In the genomic region with DNA sequence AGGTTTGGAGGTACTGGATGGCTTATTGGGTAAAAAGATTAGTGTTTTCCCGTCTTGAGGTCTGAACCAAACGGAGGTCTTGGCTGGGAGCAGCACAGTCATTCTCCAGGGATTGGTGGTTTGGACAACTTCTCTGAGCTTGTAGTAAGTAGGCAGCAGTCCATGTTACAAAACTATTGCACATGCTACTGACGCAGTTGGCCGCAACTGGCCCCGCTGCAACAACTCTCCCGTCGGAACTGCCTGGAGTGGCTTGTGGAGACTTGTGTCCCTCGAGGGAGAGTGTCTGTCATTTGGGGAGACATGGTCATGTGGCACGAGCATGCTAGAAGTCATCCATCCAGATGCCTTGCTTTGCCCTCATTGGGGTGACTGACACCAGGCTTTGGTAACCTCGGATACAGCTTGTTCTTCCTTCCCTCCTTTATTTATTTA, we compare ENCODE assay signal across 12 cellular contexts.
DNase-seq lines count a peak whose midpoint lies in the region; ATAC-seq and TF ChIP-seq lines count a peak whose summit lies in the region.
"Had no signal": no experiment of that assay in that cellular context is flagged by ENCODE, and none has a peak within 500 bp of the region (broad histone marks: within the 10 kb centered on the region; RNA-seq: fewer than 3 reads in every experiment).

No MANE protein-coding gene starts in this region.

- WGBS in mesendoderm (ENCODE audit: extremely low coverage, insufficient coverage, low lambda C conversion rate) = no CpG with 5 or more reads among the region's 10 CpGs

- H3K27ac Mint-ChIP-seq in activated T-helper 1 cell treated with anti-CD3 and anti-CD28 coated beads, Interleukin-12 subunit alpha, Interleukin-12 subunit beta, Interleukin-2, Interleukin-4 antibody, amounts not matched to agents 30 ng/mL and 10 ng/mL and 1 ng/mL, durations not matched to agents 14 hours and 24 hours and 36 hours = no peak overlapping the region
- H3K27ac Mint-ChIP-seq: WTC11 had no signal

- no peak overlapping the region for H3K18ac ChIP-seq in mesendoderm (ENCODE audit: low read length)

- H4K8ac ChIP-seq in mesendoderm (ENCODE audit: low read depth, low read length) = no peak overlapping the region

- H3K4me3 Mint-ChIP-seq in activated T-helper 1 cell treated with anti-CD3 and anti-CD28 coated beads, Interleukin-12 subunit alpha, Interleukin-12 subunit beta, Interleukin-2, Interleukin-4 antibody, amounts not matched to agents 30 ng/mL and 10 ng/mL and 1 ng/mL, durations not matched to agents 14 hours and 24 hours and 36 hours = no peak overlapping the region
- H3K4me3 Mint-ChIP-seq: WTC11 had no signal

- no peak overlapping the region for H2BK5ac ChIP-seq in mesendoderm (ENCODE audit: low read length)

- H4K5ac ChIP-seq in mesendoderm (ENCODE audit: low read length) = no peak overlapping the region

- no peaks in the 10 kb centered on the region for H3K36me3 Mint-ChIP-seq in activated T-helper 1 cell treated with anti-CD3 and anti-CD28 coated beads, Interleukin-12 subunit alpha, Interleukin-12 subunit beta, Interleukin-2, Interleukin-4 antibody, amounts not matched to agents 30 ng/mL and 10 ng/mL and 1 ng/mL, durations not matched to agents 14 hours and 24 hours and 36 hours (ENCODE audit: low read depth)
- H3K36me3 Mint-ChIP-seq: WTC11 had no signal

- no peak overlapping the region for H2BK120ac ChIP-seq in mesendoderm (ENCODE audit: low read depth, low read length)

- DNase-seq in GM03348 (ENCODE audit: low spot score) (peak; percentile 86), caudate nucleus (lab: John Stamatoyannopoulos, UW) (peak in 8 of 61 donors; percentile 3 to 24 (median 10)), left ventricle myocardium inferior (peak; percentile 78), skeletal muscle cell (ENCODE audit: low read depth) (peak; percentile 100), mesendoderm (no peak)
- DNase-seq in activated CD4-positive, alpha-beta T cell treated with anti-CD3 and anti-CD28 coated beads, Interleukin-2, amount 50 U/mL, for 4 hours = no peak
- DNase-seq in activated T-helper 1 cell treated with anti-CD3 and anti-CD28 coated beads, Interleukin-12 subunit alpha, Interleukin-12 subunit beta, Interleukin-2, Interleukin-4 antibody, amounts not matched to agents 30 ng/mL and 10 ng/mL and 1 ng/mL, durations not matched to agents 14 hours and 24 hours and 36 hours (ENCODE audit: low spot score) = no peak
- DNase-seq: DMS79 treated with DMSO at 0.1 percent for 48 hours; kidney glomerular epithelial cell; stimulated activated CD4-positive, alpha-beta T cell treated with anti-CD3 and anti-CD28 coated beads, Interleukin-4, amount 100 ng/mL, for 4 hours had no signal

- TF ChIP-seq CTCF in left ventricle myocardium inferior (IDR thresholded peaks at IDR 0.05; ENCODE audit: borderline replicate concordance) = no peak

- H3K4ac ChIP-seq in mesendoderm (ENCODE audit: low read depth, low read length) = no peak overlapping the region

- intact Hi-C loops in left ventricle myocardium inferior (cut with micrococcal nuclease) = no loop called here
- intact Hi-C loops in activated T-helper 1 cell treated with anti-CD3 and anti-CD28 coated beads, Interleukin-12 subunit alpha, Interleukin-12 subunit beta, Interleukin-2, Interleukin-4 antibody, amounts not matched to agents 30 ng/mL and 10 ng/mL and 1 ng/mL, durations not matched to agents 14 hours and 24 hours and 36 hours (cut with micrococcal nuclease) = no loop called here

- peaks cover 99% of the 10 kb centered on the region for H3K4me1 ChIP-seq in left ventricle myocardium inferior
- no peaks in the 10 kb centered on the region for H3K4me1 ChIP-seq in mesendoderm (ENCODE audit: control insufficient read depth, low read depth, low read length)

- peaks cover 10% of the 10 kb centered on the region for H3K27me3 Mint-ChIP-seq in activated T-helper 1 cell treated with anti-CD3 and anti-CD28 coated beads, Interleukin-12 subunit alpha, Interleukin-12 subunit beta, Interleukin-2, Interleukin-4 antibody, amounts not matched to agents 30 ng/mL and 10 ng/mL and 1 ng/mL, durations not matched to agents 14 hours and 24 hours and 36 hours (ENCODE audit: insufficient read depth)

- H3K9me3 ChIP-seq in left ventricle myocardium inferior (replicated peaks) = no peaks in the 10 kb centered on the region

- ATAC-seq in GM21367 (IDR thresholded peaks at IDR 0.05; ENCODE audit: unreplicated experiment) = no peak
- ATAC-seq: WTC11 had no signal

- H3K4me3 ChIP-seq in left ventricle myocardium inferior (no peak overlapping the region), skeletal muscle cell (ENCODE audit: low read depth, low read length) (no peak overlapping the region), mesendoderm (ENCODE audit: low read length) (no peak overlapping the region)

- H2AK5ac ChIP-seq in mesendoderm (ENCODE audit: low read length) = no peak overlapping the region

- no peak overlapping the region for H3K9ac ChIP-seq in mesendoderm (ENCODE audit: low read length)

- H3K27me3 ChIP-seq in left ventricle myocardium inferior (ENCODE audit: low read depth) (no peaks in the 10 kb centered on the region), mesendoderm (ENCODE audit: insufficient read depth, low read length, poor library complexity) (no peaks in the 10 kb centered on the region)

- H2BK15ac ChIP-seq in mesendoderm (replicated peaks; ENCODE audit: low read depth) = no peak overlapping the region

- H3K4me2 ChIP-seq in mesendoderm (ENCODE audit: low read length) = no peak overlapping the region

- H3K79me2 ChIP-seq in mesendoderm (ENCODE audit: control insufficient read depth, insufficient read depth, low read length) = no peaks in the 10 kb centered on the region

- H3K36me3 ChIP-seq in left ventricle myocardium inferior (no peaks in the 10 kb centered on the region), mesendoderm (ENCODE audit: control insufficient read depth, insufficient read depth, low read length) (no peaks in the 10 kb centered on the region)

- peaks cover 8% of the 10 kb centered on the region for H3K4me1 Mint-ChIP-seq in activated T-helper 1 cell treated with anti-CD3 and anti-CD28 coated beads, Interleukin-12 subunit alpha, Interleukin-12 subunit beta, Interleukin-2, Interleukin-4 antibody, amounts not matched to agents 30 ng/mL and 10 ng/mL and 1 ng/mL, durations not matched to agents 14 hours and 24 hours and 36 hours (ENCODE audit: low read depth)

- H3K23ac ChIP-seq in mesendoderm (ENCODE audit: low read length) = no peak overlapping the region

- H3K56ac ChIP-seq in mesendoderm (ENCODE audit: low read length) = no peak overlapping the region

- H3K9me3 Mint-ChIP-seq in activated T-helper 1 cell treated with anti-CD3 and anti-CD28 coated beads, Interleukin-12 subunit alpha, Interleukin-12 subunit beta, Interleukin-2, Interleukin-4 antibody, amounts not matched to agents 30 ng/mL and 10 ng/mL and 1 ng/mL, durations not matched to agents 14 hours and 24 hours and 36 hours = no peaks in the 10 kb centered on the region
- H3K9me3 Mint-ChIP-seq: WTC11 had no signal

- no peaks in the 10 kb centered on the region for H3K79me1 ChIP-seq in mesendoderm (ENCODE audit: low read length)

- H3K27ac ChIP-seq in caudate nucleus (ENCODE audit: low read depth, low read length) (peak overlapping the region; percentile 61), left ventricle myocardium inferior (replicated peaks) (peak overlapping the region; percentile 84), mesendoderm (ENCODE audit: low read depth, low read length) (no peak overlapping the region)

Comparison
In these comparisons a context has a peak if more than half of its experiments do, and no peak if none do; other contexts are left out.
1. DNase-seq: peak in GM03348 (single experiment), left ventricle myocardium inferior (single experiment) and skeletal muscle cell (single experiment); none in mesendoderm (single experiment), activated CD4-positive, alpha-beta T cell treated with anti-CD3 and anti-CD28 coated beads, Interleukin-2, amount 50 U/mL, for 4 hours (0 of 2) and activated T-helper 1 cell treated with anti-CD3 and anti-CD28 coated beads, Interleukin-12 subunit alpha, Interleukin-12 subunit beta, Interleukin-2, Interleukin-4 antibody, amounts not matched to agents 30 ng/mL and 10 ng/mL and 1 ng/mL, durations not matched to agents 14 hours and 24 hours and 36 hours (single experiment).